1 cellular context compared by ENCODE assay signal in genomic region chr2:128178650-128179460, GRCh38.
TF ChIP-seq lines count a peak whose summit lies in the region.

No MANE protein-coding gene starts in this region.

TF ChIP-seq in HepG2, 621 proteins besides CTCF, POLR2A, EP300 and RAD21 (continued from another document and continues in another):
- peak; percentile 73; the same call in 1 of the 2 replicates for TF ChIP-seq HHEX (CRISPR knock-in tag; IDR thresholded peaks at IDR 0.05)
- no peak for TF ChIP-seq ZNF354B (CRISPR knock-in tag; IDR thresholded peaks at IDR 0.05)
- no peak for TF ChIP-seq PHB2 (IDR thresholded peaks at IDR 0.05; ENCODE audit: partially characterized antibody)
- peak; percentile 93 for TF ChIP-seq DPF2 (CRISPR knock-in tag; IDR thresholded peaks at IDR 0.05; ENCODE audit: borderline replicate concordance, low read depth)
- TF ChIP-seq, protein P1, sequence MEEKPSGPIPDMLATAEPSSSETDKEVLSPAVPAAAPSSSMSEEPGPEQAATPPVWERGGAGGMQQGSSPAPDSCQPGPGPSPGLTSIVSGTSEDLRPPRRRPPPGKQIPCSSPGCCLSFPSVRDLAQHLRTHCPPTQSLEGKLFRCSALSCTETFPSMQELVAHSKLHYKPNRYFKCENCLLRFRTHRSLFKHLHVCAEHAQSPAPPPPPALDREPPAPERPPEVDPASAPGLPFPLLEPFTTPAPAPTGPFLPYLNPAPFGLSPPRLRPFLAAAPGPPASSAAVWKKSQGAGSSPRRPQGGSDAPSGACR (CRISPR knock-in tag; IDR thresholded peaks at IDR 0.05) = peak; percentile 37; the same call in 1 of the 2 replicates
- TF ChIP-seq KLF9 (CRISPR knock-in tag; IDR thresholded peaks at IDR 0.05; ENCODE audit: low read depth) = no peak; the same call in 1 of the 2 replicates
- TF ChIP-seq PCBP2 (optimal IDR thresholded peaks at IDR 0.05; ENCODE audit: low read depth, low read length, poor library complexity, severe bottlenecking) = no peak
- TF ChIP-seq TFE3 (CRISPR knock-in tag; IDR thresholded peaks at IDR 0.05) = peak; percentile 96
- TF ChIP-seq ZNF552 (CRISPR knock-in tag; IDR thresholded peaks at IDR 0.05; ENCODE audit: borderline replicate concordance) = no peak
- peak; percentile 33; the same call in 1 of the 2 replicates for TF ChIP-seq ZBTB7B (CRISPR knock-in tag; IDR thresholded peaks at IDR 0.05)
- TF ChIP-seq ZNF609 (CRISPR knock-in tag; IDR thresholded peaks at IDR 0.05; ENCODE audit: borderline replicate concordance) = peak; percentile 94
- no peak for TF ChIP-seq PRDM10 (CRISPR knock-in tag; IDR thresholded peaks at IDR 0.05; ENCODE audit: low read depth)
- TF ChIP-seq KAT2B (IDR thresholded peaks at IDR 0.05; ENCODE audit: borderline replicate concordance, low read depth, low read length) = no peak
- TF ChIP-seq ZNF543 (CRISPR knock-in tag; IDR thresholded peaks at IDR 0.05) = no peak
- TF ChIP-seq IKZF4 (CRISPR knock-in tag; IDR thresholded peaks at IDR 0.05; ENCODE audit: borderline replicate concordance, low read depth, not compliant biosample characterization) = no peak
- 0 out of 2 replicates have a peak, but pooled peaks have one; percentile 28 for TF ChIP-seq NAIF1 (CRISPR knock-in tag; IDR thresholded peaks at IDR 0.05; ENCODE audit: borderline replicate concordance)
- TF ChIP-seq FOSL1 (CRISPR knock-in tag; IDR thresholded peaks at IDR 0.05; ENCODE audit: borderline replicate concordance) = no peak
- TF ChIP-seq ZNF318 (CRISPR knock-in tag; IDR thresholded peaks at IDR 0.05) = no peak
- peak; percentile 60; the same call in 1 of the 2 replicates for TF ChIP-seq TP53 (CRISPR knock-in tag; conservative IDR thresholded peaks at IDR 0.05)
- TF ChIP-seq, protein P2, sequence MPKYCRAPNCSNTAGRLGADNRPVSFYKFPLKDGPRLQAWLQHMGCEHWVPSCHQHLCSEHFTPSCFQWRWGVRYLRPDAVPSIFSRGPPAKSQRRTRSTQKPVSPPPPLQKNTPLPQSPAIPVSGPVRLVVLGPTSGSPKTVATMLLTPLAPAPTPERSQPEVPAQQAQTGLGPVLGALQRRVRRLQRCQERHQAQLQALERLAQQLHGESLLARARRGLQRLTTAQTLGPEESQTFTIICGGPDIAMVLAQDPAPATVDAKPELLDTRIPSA (CRISPR knock-in tag; IDR thresholded peaks at IDR 0.05; ENCODE audit: borderline replicate concordance) = no peak
- peak; percentile 70; the same call in 1 of the 2 replicates for TF ChIP-seq SNAPC4 (CRISPR knock-in tag; IDR thresholded peaks at IDR 0.05)
- TF ChIP-seq MEIS2 (CRISPR knock-in tag; IDR thresholded peaks at IDR 0.05) = peak; percentile 95
